ENCODE assay signal across 9 cellular contexts in the genomic region with DNA sequence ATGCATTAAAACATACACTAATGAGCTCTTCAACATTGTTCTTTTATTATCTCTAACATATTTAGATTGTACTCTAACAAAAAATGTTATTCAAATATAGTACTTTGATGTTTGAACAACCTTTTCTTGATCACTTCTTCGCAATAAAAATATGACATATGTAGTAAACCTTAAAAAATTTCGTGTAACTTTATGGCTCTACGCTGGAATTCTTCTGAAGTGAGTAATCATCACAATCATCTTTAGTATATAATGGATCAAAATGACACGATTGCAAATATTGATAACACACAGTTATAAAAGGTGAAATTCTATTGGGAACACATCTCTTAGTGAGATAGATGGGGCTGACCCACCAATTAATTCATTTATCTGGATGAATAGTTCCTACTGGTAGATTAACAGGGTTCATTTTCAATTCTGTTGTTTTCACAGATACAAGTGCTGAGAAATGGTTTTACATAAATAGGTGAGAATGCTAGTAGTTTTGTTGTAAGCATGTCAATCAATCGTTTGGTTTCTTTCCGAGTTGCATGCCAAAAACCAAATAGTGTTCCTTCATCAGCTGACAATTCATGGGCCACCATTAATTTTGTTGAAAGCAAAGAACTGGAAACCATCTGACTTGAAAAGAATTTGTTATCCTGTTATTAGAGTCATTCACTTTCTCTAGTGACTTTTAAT. TPM values are rescaled to one million over a fixed set of nuclear protein-coding genes. Genes with fewer than 3 reads are reported as not detected.
DNase-seq lines count a peak whose midpoint lies in the region; ATAC-seq and TF ChIP-seq lines count a peak whose summit lies in the region.
"Had no signal": no experiment of that assay in that cellular context is flagged by ENCODE, and none has a peak within 500 bp of the region (broad histone marks: within the 10 kb centered on the region; RNA-seq: fewer than 3 reads in every experiment).

No MANE protein-coding gene starts in this region.

- H3K4me3 Mint-ChIP-seq in CD4-positive, alpha-beta memory T cell, result peak overlapping the region; percentile 39 to 98 (median 96)
- H3K4me3 Mint-ChIP-seq in natural killer cell treated with Interleukin-12 subunit alpha and Interleukin-12 subunit beta and Interleukin-15 and Interleukin-18, amount 100 ng/mL, for 72 hours, result peak overlapping the region; percentile 97

- H3K27me3 Mint-ChIP-seq in CD4-positive, alpha-beta memory T cell, result no peaks in the 10 kb centered on the region
- H3K27me3 Mint-ChIP-seq in natural killer cell treated with Interleukin-12 subunit alpha and Interleukin-12 subunit beta and Interleukin-15 and Interleukin-18, amount 100 ng/mL, for 72 hours, result no peaks in the 10 kb centered on the region

- H3K4me1 ChIP-seq in CD4-positive, alpha-beta memory T cell (ENCODE audit: insufficient read depth, low read length), result peaks cover 33% of the 10 kb centered on the region
- H3K4me1 ChIP-seq in MM.1S (ENCODE audit: low read length), result peaks cover 6% of the 10 kb centered on the region; the same call in 1 of the 2 replicates

- peaks cover 17% of the 10 kb centered on the region for H3F3A ChIP-seq in MM.1S (ENCODE audit: insufficient read depth, low read length)

- H4K20me1 ChIP-seq in MM.1S (ENCODE audit: insufficient read depth, low read length), result no peaks in the 10 kb centered on the region

- H3K9me3 Mint-ChIP-seq in CD4-positive, alpha-beta memory T cell, result no peaks in the 10 kb centered on the region
- H3K9me3 Mint-ChIP-seq in natural killer cell treated with Interleukin-12 subunit alpha and Interleukin-12 subunit beta and Interleukin-15 and Interleukin-18, amount 100 ng/mL, for 72 hours, result no peaks in the 10 kb centered on the region

- peaks cover 20 to 55% (median 33%) of the 10 kb centered on the region in 4 donors for H3K4me1 Mint-ChIP-seq in CD4-positive, alpha-beta memory T cell
- H3K4me1 Mint-ChIP-seq in natural killer cell treated with Interleukin-12 subunit alpha and Interleukin-12 subunit beta and Interleukin-15 and Interleukin-18, amount 100 ng/mL, for 72 hours (ENCODE audit: low read depth in 2 of 2), result peaks cover 17 to 20% of the 10 kb centered on the region in 2 donors

- no peak overlapping the region for H3K4me3 ChIP-seq in CD4-positive, alpha-beta memory T cell (ENCODE audit: low read length in 2 of 2)
- peak overlapping the region; percentile 88 for H3K4me3 ChIP-seq in MM.1S (ENCODE audit: low read length)

- H3K9me3 ChIP-seq in CD4-positive, alpha-beta memory T cell (ENCODE audit: control insufficient read depth in 1 of 2, low read length in 2 of 2), result no peaks in the 10 kb centered on the region
- H3K9me3 ChIP-seq in MM.1S (replicated peaks; ENCODE audit: insufficient read depth, low read length), result no peaks in the 10 kb centered on the region

- peaks cover 14 to 28% of the 10 kb centered on the region in 2 donors for H3K36me3 Mint-ChIP-seq in CD4-positive, alpha-beta memory T cell
- H3K36me3 Mint-ChIP-seq in natural killer cell treated with Interleukin-12 subunit alpha and Interleukin-12 subunit beta and Interleukin-15 and Interleukin-18, amount 100 ng/mL, for 72 hours, result peaks cover 12% of the 10 kb centered on the region

- H3K79me2 ChIP-seq in MM.1S (ENCODE audit: low read length), result peaks cover 43% of the 10 kb centered on the region

- peak overlapping the region; percentile 87; the same call in 1 of the 2 replicates for H3K9ac ChIP-seq in MM.1S (ENCODE audit: low read length)

- no peak for DNase-seq in CD4-positive, alpha-beta memory T cell
- DNase-seq in MM.1S, result no peak
- DNase-seq in dermis microvascular lymphatic vessel endothelial cell (ENCODE audit: low read depth in 2 of 2), result peak; percentile 9 to 10
- DNase-seq in natural killer cell treated with Interleukin-12 subunit alpha and Interleukin-12 subunit beta and Interleukin-15 and Interleukin-18, amount 100 ng/mL, for 72 hours (ENCODE audit: low spot score), result no peak
- no peak for DNase-seq in stimulated activated CD4-positive, alpha-beta T cell treated with anti-CD3 and anti-CD28 coated beads, Interleukin-12 subunit alpha, Interleukin-12 subunit beta, amount 100 ng/mL, for 4 hours
- no peak for DNase-seq in HPDE6-E6E7 (ENCODE audit: extremely low spot score)
- no peak for DNase-seq in SHP77 (lab: John Stamatoyannopoulos, UW)

- POLR2A ChIA-PET in CD4-positive, alpha-beta memory T cell (lab: Charles Lee; ENCODE audit: partially characterized antibody), result interaction anchor here (1.3 to 3.3 kb wide), 5 partner anchors 10 to 193 kb away, joined by 3 to 45 read pairs (median 4); a partner anchor contains a TSS

- TF ChIP-seq CTCF in MM.1S (IDR thresholded peaks at IDR 0.05; ENCODE audit: low read length), result no peak

- peaks cover 15% of the 10 kb centered on the region for H3K36me3 ChIP-seq in CD4-positive, alpha-beta memory T cell (ENCODE audit: insufficient read depth, low read length)
- no peaks in the 10 kb centered on the region; the same call in 1 of the 2 replicates for H3K36me3 ChIP-seq in MM.1S (replicated peaks; ENCODE audit: insufficient read depth, low read length)

- CTCF ChIA-PET in CD4-positive, alpha-beta memory T cell (lab: Charles Lee; ENCODE audit: partially characterized antibody), result interaction anchor here (1.1 to 3.5 kb wide), 4 partner anchors 13 to 103 kb away, joined by 3 to 16 read pairs (median 5); no protein-coding TSS in a partner anchor

- H3K4me2 ChIP-seq in MM.1S (ENCODE audit: low read depth, low read length), result peak overlapping the region; percentile 84

- ATAC-seq in natural killer cell treated with Interleukin-12 subunit alpha and Interleukin-12 subunit beta and Interleukin-15 and Interleukin-18, amount 100 ng/mL, for 72 hours, result no peak
- ATAC-seq in HG03442 (IDR thresholded peaks at IDR 0.05; ENCODE audit: unreplicated experiment), result no peak

- H3K27ac ChIP-seq in CD4-positive, alpha-beta memory T cell (ENCODE audit: low read depth, low read length), result peak overlapping the region; percentile 98
- peak overlapping the region; percentile 85; the same call in 1 of the 2 replicates for H3K27ac ChIP-seq in MM.1S (ENCODE audit: low read length)

- H3K9me2 ChIP-seq in MM.1S (replicated peaks; ENCODE audit: insufficient read depth, low read length), result no peaks in the 10 kb centered on the region

- H2AFZ ChIP-seq in MM.1S (ENCODE audit: low read length), result peak overlapping the region; percentile 94; the same call in 1 of the 2 replicates

- peak overlapping the region; percentile 98 to 100 (median 99) for H3K27ac Mint-ChIP-seq in CD4-positive, alpha-beta memory T cell
- H3K27ac Mint-ChIP-seq in natural killer cell treated with Interleukin-12 subunit alpha and Interleukin-12 subunit beta and Interleukin-15 and Interleukin-18, amount 100 ng/mL, for 72 hours, result peak overlapping the region; percentile 99

- intact Hi-C loops in CD4-positive, alpha-beta memory T cell (cut with micrococcal nuclease), result no loop called here

- H3K27me3 ChIP-seq in CD4-positive, alpha-beta memory T cell (ENCODE audit: insufficient read depth, low read length), result no peaks in the 10 kb centered on the region
- no peaks in the 10 kb centered on the region for H3K27me3 ChIP-seq in MM.1S (replicated peaks; ENCODE audit: insufficient read depth, low read length)

RNA-seq across cellular contexts. Expression of a gene that starts 1.5 kb away (rescaled TPM):
- 10 to 100 TPM; 19.7 to 21.0 TPM for total RNA-seq in CD4-positive, alpha-beta memory T cell
- polyA plus RNA-seq in CD4-positive, alpha-beta memory T cell, result 10 to 100 TPM; 27.1 to 44.1 TPM
- total RNA-seq in dermis microvascular lymphatic vessel endothelial cell, result 48.7 and 51.9 TPM in 2 replicates
- 10 to 100 TPM; 36.9 to 38.5 TPM for total RNA-seq in natural killer cell treated with Interleukin-12 subunit alpha and Interleukin-12 subunit beta and Interleukin-15 and Interleukin-18, amount 100 ng/mL, for 72 hours

RNA-seq across cellular contexts. Expression of a gene that starts 8.8 kb away (rescaled TPM):
- under 1 TPM in 1 of 2 experiments, not detected in 1; 0.47 TPM for total RNA-seq in CD4-positive, alpha-beta memory T cell
- not detected for polyA plus RNA-seq in CD4-positive, alpha-beta memory T cell
- not detected in 2 replicates for total RNA-seq in dermis microvascular lymphatic vessel endothelial cell
- not detected for total RNA-seq in natural killer cell treated with Interleukin-12 subunit alpha and Interleukin-12 subunit beta and Interleukin-15 and Interleukin-18, amount 100 ng/mL, for 72 hours
- total RNA-seq: renal cortical epithelial cell had no signal

Comparison
In these comparisons a context has a peak if more than half of its experiments do, and no peak if none do; other contexts are left out.
1. DNase-seq: peak in dermis microvascular lymphatic vessel endothelial cell (2 of 2); none in CD4-positive, alpha-beta memory T cell (0 of 5), MM.1S (single experiment), natural killer cell treated with Interleukin-12 subunit alpha and Interleukin-12 subunit beta and Interleukin-15 and Interleukin-18, amount 100 ng/mL, for 72 hours (single experiment), stimulated activated CD4-positive, alpha-beta T cell treated with anti-CD3 and anti-CD28 coated beads, Interleukin-12 subunit alpha, Interleukin-12 subunit beta, amount 100 ng/mL, for 4 hours (single experiment), HPDE6-E6E7 (single experiment) and SHP77 (0 of 2).